ENCODE assay signal across 9 cellular contexts in genomic region chr14:95840094-95840493, GRCh38. TPM values are rescaled to one million over a fixed set of nuclear protein-coding genes. Genes with fewer than 3 reads are reported as not detected.
"Had no signal": no experiment of that assay in that cellular context is flagged by ENCODE, and none has a peak within 500 bp of the region (broad histone marks: within the 10 kb centered on the region; RNA-seq: fewer than 3 reads in every experiment).

No MANE protein-coding gene starts in this region.

- H3K27ac ChIP-seq: GM23248, HL-60 had no signal

- H3K4me1 ChIP-seq: HAP-1 had no signal

- ATAC-seq: HCT116, HepG2 had no signal

- H3K4me3 ChIP-seq: GM23248, HAP-1 had no signal

- H3K36me3 ChIP-seq: HAP-1 had no signal

- DNase-seq: GM23248, GOT3, H7, HFFc6 had no signal

- H3K9me3 ChIP-seq: HAP-1 had no signal

RNA-seq across cellular contexts. Expression of gene TUNAR, which starts 36.5 kb away (rescaled TPM):
- total RNA-seq: GM23248, H4, HepG2, HFFc6 had no signal
